Comparison of ENCODE assay signal across 9 cellular contexts in genomic region chr9:96022445-96023031, GRCh38.
DNase-seq lines count a peak whose midpoint lies in the region; ATAC-seq and TF ChIP-seq lines count a peak whose summit lies in the region.
"Had no signal": no experiment of that assay in that cellular context is flagged by ENCODE, and none has a peak within 500 bp of the region (broad histone marks: within the 10 kb centered on the region; RNA-seq: fewer than 3 reads in every experiment).

No MANE protein-coding gene starts in this region.

- H3K9ac ChIP-seq in duodenal mucosa (ENCODE audit: low read depth in 1 of 2, low read length in 2 of 2) = peak overlapping the region in 1 of 2 donors; percentile 25

- peak overlapping the region; percentile 81 to 94 (median 88) for H3K4me3 Mint-ChIP-seq in CD8-positive, alpha-beta memory T cell
- H3K4me3 Mint-ChIP-seq in nephron = peak overlapping the region; percentile 87

- H3K4me3 ChIP-seq in CD8-positive, alpha-beta memory T cell (ENCODE audit: low read length) = peak overlapping the region; percentile 56
- peak overlapping the region; percentile 20 to 54 for H3K4me3 ChIP-seq in duodenal mucosa (ENCODE audit: low read depth in 1 of 2, low read length in 2 of 2)

- H3K4me1 ChIP-seq in CD8-positive, alpha-beta memory T cell (ENCODE audit: insufficient read depth, low read length) = peaks cover 41% of the 10 kb centered on the region
- H3K4me1 ChIP-seq in duodenal mucosa (ENCODE audit: control insufficient read depth in 1 of 2, insufficient read depth in 2 of 2, low read length in 2 of 2) = peaks cover 8 to 15% of the 10 kb centered on the region in 2 donors

- peaks cover 0 to 3% (median 0%) of the 10 kb centered on the region in 5 donors for H3K9me3 Mint-ChIP-seq in CD8-positive, alpha-beta memory T cell
- H3K9me3 Mint-ChIP-seq in nephron = no peaks in the 10 kb centered on the region

- H3K36me3 ChIP-seq in CD8-positive, alpha-beta memory T cell (ENCODE audit: insufficient read depth, low read length) = no peaks in the 10 kb centered on the region
- H3K36me3 ChIP-seq in duodenal mucosa (ENCODE audit: control insufficient read depth in 1 of 2, insufficient read depth in 2 of 2, low read length in 2 of 2) = no peaks in the 10 kb centered on the region

- peak overlapping the region; percentile 24 for H3K27ac ChIP-seq in CD8-positive, alpha-beta memory T cell (ENCODE audit: low read depth, low read length)
- no peak overlapping the region for H3K27ac ChIP-seq in duodenal mucosa (ENCODE audit: low read depth, low read length)

- H3K9me3 ChIP-seq in CD8-positive, alpha-beta memory T cell (ENCODE audit: low read length) = no peaks in the 10 kb centered on the region
- no peaks in the 10 kb centered on the region for H3K9me3 ChIP-seq in duodenal mucosa (ENCODE audit: control insufficient read depth in 1 of 2, low read length in 2 of 2)

- no peaks in the 10 kb centered on the region for H3K27me3 ChIP-seq in CD8-positive, alpha-beta memory T cell (ENCODE audit: insufficient read depth, low read length, poor library complexity, severe bottlenecking)
- peaks cover 28 to 44% of the 10 kb centered on the region in 2 donors for H3K27me3 ChIP-seq in duodenal mucosa (ENCODE audit: control insufficient read depth in 1 of 2, insufficient read depth in 2 of 2, low read length in 2 of 2)

- no peak for ATAC-seq in HG02642 (IDR thresholded peaks at IDR 0.05; ENCODE audit: poor library complexity, unreplicated experiment)

- peaks cover 0 to 20% of the 10 kb centered on the region in 2 donors for H3K27me3 Mint-ChIP-seq in CD8-positive, alpha-beta memory T cell
- peaks cover 80% of the 10 kb centered on the region for H3K27me3 Mint-ChIP-seq in nephron (ENCODE audit: low read depth)

- POLR2A ChIA-PET in CD8-positive, alpha-beta memory T cell (lab: Charles Lee) = no interaction called here

- TF ChIP-seq CTCF in nephron (IDR thresholded peaks at IDR 0.05; ENCODE audit: unreplicated experiment in 3 of 3) = no peak

- H3K4me1 Mint-ChIP-seq in CD8-positive, alpha-beta memory T cell = peaks cover 58 to 72% (median 69%) of the 10 kb centered on the region in 3 donors
- peaks cover 21% of the 10 kb centered on the region for H3K4me1 Mint-ChIP-seq in nephron

- CTCF ChIA-PET in CD8-positive, alpha-beta memory T cell (lab: Charles Lee) = no interaction called here

- H3K36me3 Mint-ChIP-seq in CD8-positive, alpha-beta memory T cell = peaks cover 3 to 7% (median 4%) of the 10 kb centered on the region in 3 donors
- H3K36me3 Mint-ChIP-seq in nephron (ENCODE audit: low read depth) = peaks cover 5% of the 10 kb centered on the region

- H3K27ac Mint-ChIP-seq in CD8-positive, alpha-beta memory T cell = peak overlapping the region; percentile 88 to 98 (median 94)
- H3K27ac Mint-ChIP-seq in nephron = peak overlapping the region in 2 of 3 experiments; percentile 24 to 35

- peak in 2 of 5 donors; percentile 19 to 21 for DNase-seq in CD8-positive, alpha-beta memory T cell
- DNase-seq in OCI-M1 (lab: John Stamatoyannopoulos, UW) (peak; percentile 93), NCI-H1436 treated with DMSO at 0.1 percent for 48 hours (lab: John Stamatoyannopoulos, UW) (no peak), T1000 (lab: John Stamatoyannopoulos, UW) (no peak)
- no peak for DNase-seq in central memory CD4-positive, alpha-beta T cell
- DNase-seq: dermis blood vessel endothelial cell had no signal
